In genomic region chr20:31538327-31538726, GRCh38 we compare ENCODE assay signal across 26 cellular contexts. TPM values are rescaled to one million over a fixed set of nuclear protein-coding genes. Genes with fewer than 3 reads are reported as not detected.
DNase-seq lines count a peak whose midpoint lies in the region; ATAC-seq and TF ChIP-seq lines count a peak whose summit lies in the region.
"Had no signal": no experiment of that assay in that cellular context is flagged by ENCODE, and none has a peak within 500 bp of the region (broad histone marks: within the 10 kb centered on the region; RNA-seq: fewer than 3 reads in every experiment).

No MANE protein-coding gene starts in this region.

- no peak overlapping the region for H3K4me3 Mint-ChIP-seq in activated CD4-positive, alpha-beta T cell treated with anti-CD3 and anti-CD28 coated beads, Interleukin-2, amount 10 ng/mL, durations not matched to agents 24 days and 14 days
- no peak overlapping the region for H3K4me3 Mint-ChIP-seq in activated naive CD8-positive, alpha-beta T cell treated with anti-CD3 and anti-CD28 coated beads for 36 hours
- H3K4me3 Mint-ChIP-seq in nephron progenitor cell = no peak overlapping the region
- H3K4me3 Mint-ChIP-seq: activated naive CD4-positive, alpha-beta T cell treated with anti-CD3 and anti-CD28 coated beads, Interleukin-2, amount 50 U/mL, for 24 hours; stimulated activated naive B cell treated with anti-CD40 and anti-IgM and Interleukin-4, amounts not matched to agents 10 μg/mL and 1 μg/mL and 100 μg/mL, for 72 hours had no signal

- peak overlapping the region; percentile 20; the same call in 1 of the 2 replicates for H3K27ac ChIP-seq in GM23248
- H3K27ac ChIP-seq: body of pancreas, esophagus muscularis mucosa, gastrocnemius medialis, thyroid gland had no signal

- intact Hi-C loops in activated CD4-positive, alpha-beta T cell treated with anti-CD3 and anti-CD28 coated beads, Interleukin-2, amount 10 ng/mL, durations not matched to agents 24 days and 14 days (cut with micrococcal nuclease) = no loop called here

- H3K27me3 ChIP-seq in GM23248 (replicated peaks; ENCODE audit: insufficient read depth) = no peaks in the 10 kb centered on the region
- H3K27me3 ChIP-seq: body of pancreas, esophagus muscularis mucosa, gastrocnemius medialis, thyroid gland had no signal

- no peak overlapping the region for H2AFZ ChIP-seq in GM23248

- no peak overlapping the region for H3K4me3 ChIP-seq in GM23248
- H3K4me3 ChIP-seq: body of pancreas, esophagus muscularis mucosa, gastrocnemius medialis, skin epidermis, thyroid gland had no signal

- H3K36me3 Mint-ChIP-seq in activated CD4-positive, alpha-beta T cell treated with anti-CD3 and anti-CD28 coated beads, Interleukin-2, amount 10 ng/mL, durations not matched to agents 24 days and 14 days (ENCODE audit: low read depth) = peaks cover 61% of the 10 kb centered on the region
- H3K36me3 Mint-ChIP-seq in activated naive CD8-positive, alpha-beta T cell treated with anti-CD3 and anti-CD28 coated beads for 36 hours = peaks cover 24% of the 10 kb centered on the region
- peaks cover 60% of the 10 kb centered on the region for H3K36me3 Mint-ChIP-seq in nephron progenitor cell (ENCODE audit: low read depth)

- TF ChIP-seq CTCF in nephron progenitor cell (IDR thresholded peaks at IDR 0.05) = no peak

- DNase-seq in activated CD4-positive, alpha-beta T cell treated with anti-CD3 and anti-CD28 coated beads, Interleukin-2, amount 10 ng/mL, durations not matched to agents 24 days and 14 days = no peak
- no peak for DNase-seq in activated CD4-positive, alpha-beta T cell treated with anti-CD3 and anti-CD28 coated beads, Interleukin-2, amount 50 U/mL, for 1 hour
- DNase-seq in GM23248 (no peak), nephron progenitor cell (no peak), NCI-H1694 (lab: John Stamatoyannopoulos, UW) (no peak)
- DNase-seq in activated naive CD8-positive, alpha-beta T cell treated with anti-CD3 and anti-CD28 coated beads for 36 hours = no peak
- DNase-seq: 8988T; activated CD8-positive, alpha-beta memory T cell treated with anti-CD3 and anti-CD28 coated beads, Interleukin-2, amount 50 U/mL, for 4 hours; AML-193; body of pancreas; Caco-2; effector CD8-positive, alpha-beta T cell; gastrocnemius medialis; hippocampal formation; left ventricle myocardium superior; NCI-H1930; OCI-M1; stimulated activated naive B cell treated with anti-CD40 and anti-IgM and Interleukin-4, amounts not matched to agents 10 μg/mL and 1 μg/mL and 100 μg/mL, for 72 hours; thyroid gland had no signal

- no peaks in the 10 kb centered on the region for H4K20me1 ChIP-seq in GM23248 (ENCODE audit: insufficient read depth)

- peak overlapping the region; percentile 27 for H3K27ac Mint-ChIP-seq in activated CD4-positive, alpha-beta T cell treated with anti-CD3 and anti-CD28 coated beads, Interleukin-2, amount 10 ng/mL, durations not matched to agents 24 days and 14 days
- peak overlapping the region; percentile 21 for H3K27ac Mint-ChIP-seq in activated naive CD8-positive, alpha-beta T cell treated with anti-CD3 and anti-CD28 coated beads for 36 hours
- H3K27ac Mint-ChIP-seq in nephron progenitor cell = peak overlapping the region; percentile 69
- H3K27ac Mint-ChIP-seq: activated naive CD4-positive, alpha-beta T cell treated with anti-CD3 and anti-CD28 coated beads, Interleukin-2, amount 50 U/mL, for 24 hours; stimulated activated naive B cell treated with anti-CD40 and anti-IgM and Interleukin-4, amounts not matched to agents 10 μg/mL and 1 μg/mL and 100 μg/mL, for 72 hours had no signal

- ATAC-seq in GM19324 (IDR thresholded peaks at IDR 0.05; ENCODE audit: low FRiP score, unreplicated experiment) = no peak
- no peak for ATAC-seq in GM21786 (IDR thresholded peaks at IDR 0.05; ENCODE audit: unreplicated experiment)
- ATAC-seq: body of pancreas; gastrocnemius medialis; left ventricle myocardium superior; Right ventricle myocardium inferior; stimulated activated naive B cell treated with anti-CD40 and anti-IgM and Interleukin-4, amounts not matched to agents 10 μg/mL and 1 μg/mL and 100 μg/mL, for 72 hours had no signal

- no peak overlapping the region for H3K4me2 ChIP-seq in GM23248 (ENCODE audit: unreplicated experiment)
- H3K4me2 ChIP-seq: KMS-11 had no signal

- peaks cover 42% of the 10 kb centered on the region for H3K4me1 Mint-ChIP-seq in activated CD4-positive, alpha-beta T cell treated with anti-CD3 and anti-CD28 coated beads, Interleukin-2, amount 10 ng/mL, durations not matched to agents 24 days and 14 days
- peaks cover 30% of the 10 kb centered on the region for H3K4me1 Mint-ChIP-seq in activated naive CD8-positive, alpha-beta T cell treated with anti-CD3 and anti-CD28 coated beads for 36 hours
- no peaks in the 10 kb centered on the region for H3K4me1 Mint-ChIP-seq in nephron progenitor cell

- in situ Hi-C loops in GM23248 (cut with MboI) = no loop called here

- no peak overlapping the region for H3K9ac ChIP-seq in GM23248
- H3K9ac ChIP-seq: KMS-11 had no signal

- H3K27me3 Mint-ChIP-seq in activated CD4-positive, alpha-beta T cell treated with anti-CD3 and anti-CD28 coated beads, Interleukin-2, amount 10 ng/mL, durations not matched to agents 24 days and 14 days = no peaks in the 10 kb centered on the region
- no peaks in the 10 kb centered on the region for H3K27me3 Mint-ChIP-seq in activated naive CD8-positive, alpha-beta T cell treated with anti-CD3 and anti-CD28 coated beads for 36 hours
- no peaks in the 10 kb centered on the region for H3K27me3 Mint-ChIP-seq in nephron progenitor cell (ENCODE audit: low read depth, poor library complexity)
- H3K27me3 Mint-ChIP-seq: activated naive CD4-positive, alpha-beta T cell treated with anti-CD3 and anti-CD28 coated beads, Interleukin-2, amount 50 U/mL, for 24 hours; stimulated activated naive B cell treated with anti-CD40 and anti-IgM and Interleukin-4, amounts not matched to agents 10 μg/mL and 1 μg/mL and 100 μg/mL, for 72 hours had no signal

- H3K9me2 ChIP-seq in GM23248 (ENCODE audit: insufficient read depth) = no peaks in the 10 kb centered on the region

- no peaks in the 10 kb centered on the region for H3K9me3 Mint-ChIP-seq in activated CD4-positive, alpha-beta T cell treated with anti-CD3 and anti-CD28 coated beads, Interleukin-2, amount 10 ng/mL, durations not matched to agents 24 days and 14 days
- no peaks in the 10 kb centered on the region for H3K9me3 Mint-ChIP-seq in activated naive CD8-positive, alpha-beta T cell treated with anti-CD3 and anti-CD28 coated beads for 36 hours
- H3K9me3 Mint-ChIP-seq in nephron progenitor cell = no peaks in the 10 kb centered on the region
- H3K9me3 Mint-ChIP-seq: activated naive CD4-positive, alpha-beta T cell treated with anti-CD3 and anti-CD28 coated beads, Interleukin-2, amount 50 U/mL, for 24 hours; stimulated activated naive B cell treated with anti-CD40 and anti-IgM and Interleukin-4, amounts not matched to agents 10 μg/mL and 1 μg/mL and 100 μg/mL, for 72 hours had no signal

- no peaks in the 10 kb centered on the region for H3K9me3 ChIP-seq in GM23248 (ENCODE audit: low read depth)
- H3K9me3 ChIP-seq: body of pancreas, Caco-2, esophagus muscularis mucosa, gastrocnemius medialis, thyroid gland had no signal

- WGBS in GM23248 (ENCODE audit: low coverage in 1 of 2, low lambda C conversion rate in 2 of 2, missing lambda C conversion rate in 2 of 2), 2 experiments = 92 to 93% methylated on average over 4 of the region's 4 CpGs

- H3F3A ChIP-seq in GM23248 (ENCODE audit: insufficient read depth) = peaks cover 67% of the 10 kb centered on the region

- peaks cover 33% of the 10 kb centered on the region for H3K4me1 ChIP-seq in GM23248 (ENCODE audit: insufficient read depth)
- H3K4me1 ChIP-seq: body of pancreas, Caco-2, gastrocnemius medialis had no signal

- H3K79me2 ChIP-seq in GM23248 (ENCODE audit: insufficient read depth) = peaks cover 84% of the 10 kb centered on the region

- peaks cover 41% of the 10 kb centered on the region; the same call in 1 of the 2 replicates for H3K36me3 ChIP-seq in GM23248 (ENCODE audit: low read depth)

RNA-seq across cellular contexts. Expression of gene HM13, which starts 24.1 kb away (rescaled TPM):
- total RNA-seq in activated CD4-positive, alpha-beta T cell treated with anti-CD3 and anti-CD28 coated beads, Interleukin-2, amount 10 ng/mL, durations not matched to agents 24 days and 14 days = 181 and 193 TPM in 2 replicates
- 110 and 117 TPM in 2 replicates for total RNA-seq in GM23248 (2014; rRNA removed; shearing (Covaris generic))
- 424 and 434 TPM in 2 replicates for polyA plus RNA-seq in GM23248 (2016; fragmentation: Nextera tagmentation; extraction: Ambion mirVana)
- total RNA-seq in activated naive CD8-positive, alpha-beta T cell treated with anti-CD3 and anti-CD28 coated beads for 36 hours = 100 to 1,000 TPM; 137 to 142 TPM
